In genomic region chr11:61911124-61911700, GRCh38 we compare ENCODE assay signal across 19 cellular contexts. TPM values are rescaled to one million over a fixed set of nuclear protein-coding genes. Genes with fewer than 3 reads are reported as not detected.
DNase-seq lines count a peak whose midpoint lies in the region; ATAC-seq and TF ChIP-seq lines count a peak whose summit lies in the region.
"Had no signal": no experiment of that assay in that cellular context is flagged by ENCODE, and none has a peak within 500 bp of the region (broad histone marks: within the 10 kb centered on the region; RNA-seq: fewer than 3 reads in every experiment).

No MANE protein-coding gene starts in this region.

- H3K9me3 ChIP-seq in left ventricle myocardium inferior (replicated peaks) (no peaks in the 10 kb centered on the region), osteoblast (ENCODE audit: low read depth, low read length) (no peaks in the 10 kb centered on the region), uterus (no peaks in the 10 kb centered on the region)

- H4K20me1 ChIP-seq in osteoblast (ENCODE audit: insufficient read depth, low read length), result peaks cover 3% of the 10 kb centered on the region

- H3K4me3 Mint-ChIP-seq in endothelial cell (ENCODE audit: unreplicated experiment), result peak overlapping the region; percentile 21
- H3K4me3 Mint-ChIP-seq: CD4-positive, alpha-beta T cell had no signal

- H3K27me3 ChIP-seq in left ventricle myocardium inferior (ENCODE audit: low read depth) (no peaks in the 10 kb centered on the region), osteoblast (ENCODE audit: insufficient read depth, low read length) (no peaks in the 10 kb centered on the region), uterus (no peaks in the 10 kb centered on the region)

- H3K4me3 ChIP-seq in left ventricle myocardium inferior, result no peak overlapping the region
- H3K4me3 ChIP-seq in osteoblast (ENCODE audit: insufficient read depth, low read length), result no peak overlapping the region
- H3K4me3 ChIP-seq in uterus, result no peak overlapping the region

- H3K36me3 Mint-ChIP-seq in endothelial cell (ENCODE audit: low read depth, unreplicated experiment), result no peaks in the 10 kb centered on the region

- no peaks in the 10 kb centered on the region for H3K79me2 ChIP-seq in osteoblast (ENCODE audit: insufficient read depth, low read length)

- no peak for DNase-seq in left ventricle myocardium inferior
- DNase-seq in cardiac septum (ENCODE audit: low spot score), result no peak
- DNase-seq in endothelial cell (ENCODE audit: low spot score), result no peak
- DNase-seq in osteoblast (ENCODE audit: insufficient read length, low spot score, missing footprints), result peak; percentile 77
- peak in 1 of 2 donors; percentile 27 for DNase-seq in uterus
- DNase-seq in MV-4-11 (lab: John Stamatoyannopoulos, UW), result no peak
- DNase-seq: AML-193; Calu3; CD4-positive, alpha-beta T cell; HCEC 1CT; NCI-H1694; NCI-H2107; NCI-H226; NCI-H526 treated with DMSO at 0.1 percent for 48 hours; RPMI8226 had no signal

- no peak for TF ChIP-seq CTCF in left ventricle myocardium inferior (IDR thresholded peaks at IDR 0.05; ENCODE audit: borderline replicate concordance)
- no peak for TF ChIP-seq CTCF in endothelial cell (IDR thresholded peaks at IDR 0.05; ENCODE audit: unreplicated experiment)
- no peak for TF ChIP-seq CTCF in osteoblast (IDR thresholded peaks at IDR 0.05; ENCODE audit: extremely low read depth, low read depth, low read length)
- no peak for TF ChIP-seq CTCF in uterus (IDR thresholded peaks at IDR 0.05)

- H3K4me1 Mint-ChIP-seq in endothelial cell (ENCODE audit: unreplicated experiment), result peaks cover 27% of the 10 kb centered on the region

- H3K4me1 ChIP-seq in left ventricle myocardium inferior (peaks cover 50% of the 10 kb centered on the region), osteoblast (ENCODE audit: insufficient read depth, low read length) (no peaks in the 10 kb centered on the region), uterus (peaks cover 0 to 10% of the 10 kb centered on the region in 2 donors)

- intact Hi-C loops in left ventricle myocardium inferior (cut with micrococcal nuclease), result no loop called here
- intact Hi-C loops in cardiac septum (cut with DNase I), result no loop called here
- intact Hi-C loops in uterus (cut with DNase I; ENCODE audit: low total_unique reads), result no loop called here

- H3K27me3 Mint-ChIP-seq in endothelial cell (ENCODE audit: unreplicated experiment), result peaks cover 14% of the 10 kb centered on the region

- no peaks in the 10 kb centered on the region for H3K9me3 Mint-ChIP-seq in endothelial cell (ENCODE audit: unreplicated experiment)
- H3K9me3 Mint-ChIP-seq: CD4-positive, alpha-beta T cell had no signal

- no peak for TF ChIP-seq POLR2A in uterus (IDR thresholded peaks at IDR 0.05)
- TF ChIP-seq POLR2A in GM18505 (IDR thresholded peaks at IDR 0.05; ENCODE audit: borderline replicate concordance, extremely low read depth, insufficient read depth, insufficient read length), result no peak

- H3K36me3 ChIP-seq in left ventricle myocardium inferior (peaks cover 14% of the 10 kb centered on the region), osteoblast (ENCODE audit: insufficient read depth, low read length) (no peaks in the 10 kb centered on the region), uterus (no peaks in the 10 kb centered on the region)

- ATAC-seq in HG03354 (IDR thresholded peaks at IDR 0.05; ENCODE audit: poor library complexity, severe bottlenecking, unreplicated experiment) (no peak), GM18505 (IDR thresholded peaks at IDR 0.05; ENCODE audit: unreplicated experiment) (no peak)

- no peak overlapping the region for H3K4me2 ChIP-seq in osteoblast (ENCODE audit: insufficient read depth, low read length)

- H3K27ac ChIP-seq in left ventricle myocardium inferior (replicated peaks) (peak overlapping the region; percentile 54), osteoblast (ENCODE audit: low read depth, low read length) (no peak overlapping the region), uterus (peak overlapping the region; percentile 66 to 70)

- peak overlapping the region; percentile 58 for H3K27ac Mint-ChIP-seq in endothelial cell (ENCODE audit: unreplicated experiment)
- H3K27ac Mint-ChIP-seq: CD4-positive, alpha-beta T cell had no signal

- H2AFZ ChIP-seq in osteoblast (ENCODE audit: low read length), result no peak overlapping the region

RNA-seq across cellular contexts. Expression of gene RAB3IL1, which starts 6.2 kb away (rescaled TPM):
- total RNA-seq in left ventricle myocardium inferior, result 9.5 TPM
- 9.4 TPM for total RNA-seq in cardiac septum
- 8.9 TPM for total RNA-seq in endothelial cell (ENCODE audit: unreplicated experiment)
- 15.9 and 20.3 TPM in 2 replicates for total RNA-seq in osteoblast
- total RNA-seq in uterus, result 10 to 100 TPM; 12.6 to 60.3 (median 26.8) TPM
- total RNA-seq: CD4-positive, alpha-beta T cell; OCI-LY7 had no signal

RNA-seq across cellular contexts. Expression of gene FADS3, which starts 19.9 kb away (rescaled TPM):
- total RNA-seq in left ventricle myocardium inferior, result 65.5 TPM
- total RNA-seq in cardiac septum, result 126 TPM
- total RNA-seq in endothelial cell (ENCODE audit: unreplicated experiment), result 42.0 TPM
- total RNA-seq in osteoblast, result 127 and 144 TPM in 2 replicates
- 10 to 100 TPM; 18.2 to 74.6 (median 32.0) TPM for total RNA-seq in uterus

RNA-seq across cellular contexts. Expression of gene BEST1, which starts 38.9 kb away (rescaled TPM):
- total RNA-seq in left ventricle myocardium inferior (0.58 TPM), cardiac septum (1.1 TPM), endothelial cell (ENCODE audit: unreplicated experiment) (0.08 TPM), osteoblast (5.6 and 8.0 TPM in 2 replicates), uterus (10 to 100 TPM in 1 of 4 donors, 1 to 10 TPM in 3; 3.3 to 11.1 (median 3.9) TPM)
- total RNA-seq: HT1080 had no signal

RNA-seq across cellular contexts. Expression of gene FTH1, which starts 56.2 kb away (rescaled TPM):
- 2,346 TPM for total RNA-seq in left ventricle myocardium inferior
- total RNA-seq in cardiac septum, result 3,174 TPM
- total RNA-seq in endothelial cell (ENCODE audit: unreplicated experiment), result 837 TPM
- 1,459 and 1,507 TPM in 2 replicates for total RNA-seq in osteoblast
- total RNA-seq in uterus, result 1,000 to 10,000 TPM in 3 of 4 donors, 100 to 1,000 TPM in 1; 402 to 1,927 (median 1,615) TPM
